In the genomic region with DNA sequence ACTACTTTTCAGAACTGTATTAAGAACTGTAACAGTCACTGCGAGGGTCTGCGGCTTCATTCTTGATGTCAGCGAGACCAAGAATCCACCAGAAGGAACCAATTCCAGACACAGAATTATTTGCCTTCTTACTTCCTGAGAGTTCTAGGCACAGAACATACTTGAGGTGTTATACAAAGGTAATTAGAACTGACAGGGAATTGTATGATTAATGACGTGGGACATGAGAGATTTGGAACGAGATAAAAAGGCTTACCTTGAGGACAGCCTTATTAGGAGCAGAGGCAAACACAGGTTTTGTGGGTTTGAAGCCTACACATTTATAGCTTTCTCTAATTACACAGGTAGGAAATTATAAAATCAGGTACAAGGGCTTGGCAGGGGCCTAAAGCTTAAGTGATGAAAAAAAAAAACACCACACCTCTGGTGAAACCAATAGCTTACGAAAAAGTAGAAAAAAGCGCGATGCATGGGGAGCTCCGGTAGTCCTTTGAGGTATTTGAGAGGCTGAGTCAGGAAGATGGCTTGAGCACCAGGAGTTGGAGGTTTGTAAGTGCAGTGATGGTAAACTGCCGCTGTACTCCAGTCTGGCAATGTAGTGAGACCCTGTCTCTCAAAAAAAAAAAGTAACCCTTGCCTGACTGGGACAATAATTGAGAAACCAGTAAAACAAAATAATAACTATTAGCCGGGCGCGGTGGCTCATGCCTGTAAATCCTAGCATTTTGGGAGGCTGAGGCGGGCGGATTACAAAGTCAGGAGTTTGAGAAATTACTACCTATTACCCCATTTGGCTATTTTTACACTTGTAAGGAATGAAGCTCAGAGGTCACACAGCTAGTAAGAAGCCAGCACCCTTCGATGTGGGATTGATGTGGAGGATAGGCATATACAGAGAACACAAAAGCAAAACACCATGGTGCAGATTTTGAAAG, we compare ENCODE assay signal across 8 cellular contexts. TPM values are rescaled to one million over a fixed set of nuclear protein-coding genes. Genes with fewer than 3 reads are reported as not detected.
DNase-seq lines count a peak whose midpoint lies in the region; ATAC-seq, FAIRE-seq and TF ChIP-seq lines count a peak whose summit lies in the region.

No MANE protein-coding gene starts in this region.

- peaks cover 0 to 13% of the 10 kb centered on the region in 2 donors for H3K4me1 ChIP-seq in muscle layer of duodenum (ENCODE audit: control insufficient read depth in 1 of 2, insufficient read depth in 2 of 2, low read length in 2 of 2)

- no peak for TF ChIP-seq CTCF in bronchial epithelial cell (IDR thresholded peaks at IDR 0.05; ENCODE audit: insufficient read depth, low read length, severe bottlenecking)

- DNase-seq in Daoy (ENCODE audit: low read depth) (peak; percentile 40), NCI-H2227 treated with DMSO at 0.1 percent for 48 hours (lab: John Stamatoyannopoulos, UW) (peak; percentile 3), bronchial epithelial cell (ENCODE audit: low read depth) (peak; percentile 17), NCI-H187 treated with DMSO at 0.1 percent for 48 hours (lab: John Stamatoyannopoulos, UW) (no peak), UCSD-AML1 (lab: John Stamatoyannopoulos, UW; ENCODE audit: unreplicated experiment) (no peak), putamen (ENCODE audit: low spot score) (no peak)

- FAIRE-seq in bronchial epithelial cell (lab: Jason Lieb, UNC), result no peak

- no peaks in the 10 kb centered on the region for H3K9me3 ChIP-seq in muscle layer of duodenum (ENCODE audit: control insufficient read depth in 1 of 2, low read length in 2 of 2)

- H3K4me3 ChIP-seq in bronchial epithelial cell (ENCODE audit: low read depth, low read length), result peak overlapping the region; percentile 49
- H3K4me3 ChIP-seq in muscle layer of duodenum (ENCODE audit: low read depth in 1 of 2, low read length in 2 of 2), result peak overlapping the region; percentile 70 to 74

- no peaks in the 10 kb centered on the region for H3K27me3 ChIP-seq in bronchial epithelial cell (ENCODE audit: control insufficient read depth, insufficient read depth, low read length)
- no peaks in the 10 kb centered on the region for H3K27me3 ChIP-seq in muscle layer of duodenum (ENCODE audit: low read depth, low read length)

- no peak for ATAC-seq in GM19351 (IDR thresholded peaks at IDR 0.05; ENCODE audit: unreplicated experiment)

- no peaks in the 10 kb centered on the region for H3K36me3 ChIP-seq in bronchial epithelial cell (ENCODE audit: control insufficient read depth, insufficient read depth, low read length)
- no peaks in the 10 kb centered on the region for H3K36me3 ChIP-seq in muscle layer of duodenum (ENCODE audit: control insufficient read depth in 1 of 2, insufficient read depth in 2 of 2, low read length in 2 of 2)

- H3K27ac ChIP-seq in muscle layer of duodenum (ENCODE audit: low read length), result peak overlapping the region; percentile 89

RNA-seq across cellular contexts. Expression of a gene that starts 0.8 kb away (rescaled TPM):
- total RNA-seq in Daoy (2014; rRNA removed; shearing (Covaris generic)), result 32.2 and 46.4 TPM in 2 replicates
- total RNA-seq in bronchial epithelial cell, result 6.8 and 9.7 TPM in 2 replicates

RNA-seq across cellular contexts. Expression of a gene that starts 9.5 kb away (rescaled TPM):
- 0.11 TPM in 1 of 2 replicates, not detected in the other for total RNA-seq in Daoy (2014; rRNA removed; shearing (Covaris generic))
- total RNA-seq in bronchial epithelial cell, result under 0.01 TPM in 1 of 2 replicates, not detected in the other

RNA-seq across cellular contexts. Expression of a gene that starts 23.5 kb away (rescaled TPM):
- total RNA-seq in Daoy (2014; rRNA removed; shearing (Covaris generic)), result 0.39 and 1.1 TPM in 2 replicates
- 0.26 TPM in 2 replicates for total RNA-seq in bronchial epithelial cell

RNA-seq across cellular contexts. Expression of a gene that starts 31.3 kb away (rescaled TPM):
- total RNA-seq in Daoy (2014; rRNA removed; shearing (Covaris generic)), result 2.6 and 5.1 TPM in 2 replicates
- 0.64 and 1.1 TPM in 2 replicates for total RNA-seq in bronchial epithelial cell

RNA-seq across cellular contexts. Expression of a gene that starts 44.1 kb away (rescaled TPM):
- not detected in 2 replicates for total RNA-seq in Daoy (2014; rRNA removed; shearing (Covaris generic))
- total RNA-seq in bronchial epithelial cell, result not detected in 2 replicates

Comparison
In these comparisons a context has a peak if more than half of its experiments do, and no peak if none do; other contexts are left out.
1. DNase-seq: peak in Daoy (single experiment), NCI-H2227 treated with DMSO at 0.1 percent for 48 hours (single experiment) and bronchial epithelial cell (single experiment); none in NCI-H187 treated with DMSO at 0.1 percent for 48 hours (single experiment), UCSD-AML1 (single experiment) and putamen (single experiment).